ENCODE assay signal across 17 cellular contexts in the genomic region with DNA sequence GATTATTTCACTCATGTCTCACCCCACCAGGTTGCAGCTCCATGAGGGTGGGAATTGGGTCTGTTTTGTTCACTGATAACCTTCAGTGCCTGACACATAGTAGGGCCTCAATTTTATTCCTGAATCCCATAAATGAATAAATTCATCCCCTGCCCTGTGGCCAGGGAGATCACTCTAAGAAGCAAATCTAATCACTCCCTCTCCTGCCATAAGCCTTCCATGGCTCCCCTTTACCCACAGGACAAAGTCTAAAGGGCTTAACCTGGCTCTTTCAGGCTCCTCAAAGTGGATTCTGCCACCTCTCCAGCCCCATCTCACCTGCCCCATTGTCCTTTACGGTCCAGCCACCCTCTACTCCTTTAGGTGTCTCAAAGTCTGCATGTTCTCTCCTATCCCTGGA.
DNase-seq lines count a peak whose midpoint lies in the region; ATAC-seq, FAIRE-seq and TF ChIP-seq lines count a peak whose summit lies in the region.
"Had no signal": no experiment of that assay in that cellular context is flagged by ENCODE, and none has a peak within 500 bp of the region (broad histone marks: within the 10 kb centered on the region; RNA-seq: fewer than 3 reads in every experiment).

No MANE protein-coding gene starts in this region.

- in situ Hi-C loops in K562 (cut with MboI) = no loop called here

- peak overlapping the region; percentile 2 for H3K27ac Mint-ChIP-seq in Caco-2 (ENCODE audit: unreplicated experiment)

- no peaks in the 10 kb centered on the region for H3K79me1 ChIP-seq in mesenchymal stem cell (replicated peaks; ENCODE audit: low read length, poor library complexity, severe bottlenecking)

- DNase-seq in Caco-2 (no peak), K562 (ENCODE audit: extremely low read depth in 1 of 4, low spot score in 3 of 4) (no peak), mesenchymal stem cell (no peak), upper lobe of left lung (no peak), NCI-H2196 treated with DMSO at 0.1 percent for 48 hours (lab: John Stamatoyannopoulos, UW; ENCODE audit: unreplicated experiment) (no peak)
- DNase-seq in activated CD4-positive, alpha-beta T cell treated with anti-CD3 and anti-CD28 coated beads for 1 hour = no peak
- DNase-seq: COR-L47, DMS153, GDM1, NCI-H1092 treated with DMSO at 0.1 percent for 48 hours, NCI-H1694 treated with DMSO at 0.1 percent for 48 hours, NCI-H748 treated with DMSO at 0.1 percent for 48 hours, SK-N-SH had no signal

- H3K18ac ChIP-seq in mesenchymal stem cell (ENCODE audit: low read depth in 1 of 2, low read length in 2 of 2) = peak overlapping the region; percentile 8 to 46

- peak overlapping the region in 1 of 2 experiments; percentile 40 for H3K4ac ChIP-seq in mesenchymal stem cell (ENCODE audit: low read depth in 1 of 2, low read length in 2 of 2)

- H3K23ac ChIP-seq in mesenchymal stem cell (ENCODE audit: low read length in 2 of 2) = no peak overlapping the region

- peaks cover 39% of the 10 kb centered on the region for H3K4me1 ChIP-seq in Caco-2
- peaks cover 7 to 8% of the 10 kb centered on the region in 2 experiments for H3K4me1 ChIP-seq in K562 (replicated peaks in 1 of 2; ENCODE audit: control insufficient read depth in 2 of 2, insufficient read depth in 2 of 2, low read length in 2 of 2)
- peaks cover 6% of the 10 kb centered on the region for H3K4me1 ChIP-seq in mesenchymal stem cell (ENCODE audit: control insufficient read depth, insufficient read depth, low read depth, low read length)
- H3K4me1 ChIP-seq in upper lobe of left lung = peaks cover 9 to 17% (median 14%) of the 10 kb centered on the region in 4 donors

- POLR2A ChIA-PET in Caco-2 (lab: Charles Lee) = no interaction called here
- POLR2A ChIA-PET in K562 (lab: Yijun Ruan, JAX) = interaction anchor here (0.8 to 2.0 kb wide), 3 partner anchors 11 to 180 kb away, joined by 3 to 5 read pairs (median 4); no protein-coding TSS in a partner anchor

- peak overlapping the region in 1 of 2 experiments; percentile 18 for H3K14ac ChIP-seq in mesenchymal stem cell (ENCODE audit: low read length in 2 of 2)

- H3K4me3 ChIP-seq in Caco-2 (ENCODE audit: low read depth, low read length) (no peak overlapping the region), K562 (no peak overlapping the region), mesenchymal stem cell (ENCODE audit: insufficient read depth in 1 of 2, low read depth in 1 of 2, low read length in 2 of 2) (no peak overlapping the region), upper lobe of left lung (no peak overlapping the region)
- H3K4me3 ChIP-seq: GM23248, HAP-1 had no signal

- H3K27me3 ChIP-seq in Caco-2 (replicated peaks; ENCODE audit: control insufficient read depth, insufficient read depth, low read length) (no peaks in the 10 kb centered on the region), K562 (ENCODE audit: control insufficient read depth in 2 of 2, insufficient read depth in 2 of 2, low read length in 2 of 2) (no peaks in the 10 kb centered on the region), mesenchymal stem cell (ENCODE audit: control insufficient read depth in 1 of 2, insufficient read depth in 1 of 2, low read length in 2 of 2) (peaks cover 0 to under 1% of the 10 kb centered on the region in 2 experiments), upper lobe of left lung (no peaks in the 10 kb centered on the region)

- peak overlapping the region; percentile 75 to 81 for H2BK12ac ChIP-seq in mesenchymal stem cell (ENCODE audit: low read length in 2 of 2)

- H4K8ac ChIP-seq in mesenchymal stem cell (ENCODE audit: low read length) = no peak overlapping the region

- no peaks in the 10 kb centered on the region for H3K9me1 ChIP-seq in K562 (ENCODE audit: control insufficient read depth, insufficient read depth, low read length)

- H3K79me2 ChIP-seq in K562 (ENCODE audit: control insufficient read depth, insufficient read depth, low read length) = no peaks in the 10 kb centered on the region

- H3K4me2 ChIP-seq in K562 (ENCODE audit: insufficient read depth, low read length) = peak overlapping the region; percentile 47; the same call in 1 of the 2 replicates
- no peak overlapping the region for H3K4me2 ChIP-seq in mesenchymal stem cell (ENCODE audit: low read length, poor library complexity, severe bottlenecking)
- H3K4me2 ChIP-seq: SK-N-SH had no signal

- no peak overlapping the region for H3K4me3 Mint-ChIP-seq in Caco-2 (ENCODE audit: unreplicated experiment)

- no peak overlapping the region for H2BK15ac ChIP-seq in mesenchymal stem cell (ENCODE audit: low read depth, poor library complexity, severe bottlenecking)

- TF ChIP-seq RAD21 in K562 (CRISPR knock-in tag; conservative IDR thresholded peaks at IDR 0.05 in 1 of 2, IDR thresholded peaks at IDR 0.05 in 1 of 2) = no peak

- no peaks in the 10 kb centered on the region for H3K27me3 Mint-ChIP-seq in Caco-2 (ENCODE audit: insufficient read depth, unreplicated experiment)

- H2AFZ ChIP-seq in K562 (ENCODE audit: low read depth, low read length) (peak overlapping the region; percentile 50), mesenchymal stem cell (ENCODE audit: low read depth, low read length) (no peak overlapping the region)
- H2AFZ ChIP-seq: GM23248 had no signal

- H2AK5ac ChIP-seq in mesenchymal stem cell (ENCODE audit: low read length, severe bottlenecking) = no peak overlapping the region

- no peak for TF ChIP-seq EP300 in K562 (IDR thresholded peaks at IDR 0.05; ENCODE audit: low read length)
- no peak for TF ChIP-seq EP300 in upper lobe of left lung (IDR thresholded peaks at IDR 0.05)

- no peaks in the 10 kb centered on the region for H3K36me3 Mint-ChIP-seq in Caco-2 (ENCODE audit: insufficient read depth, unreplicated experiment)

- BruUV-seq in Caco-2 (replicated peaks; lab: Mats Ljungman, UMichigan) (no TSS peak), K562 (replicated peaks; lab: Mats Ljungman, UMichigan) (no TSS peak)

- H2BK120ac ChIP-seq in mesenchymal stem cell (ENCODE audit: low read depth, low read length) = no peak overlapping the region

- H3K9me3 Mint-ChIP-seq in Caco-2 (ENCODE audit: unreplicated experiment) = no peaks in the 10 kb centered on the region

- H2BK5ac ChIP-seq in mesenchymal stem cell (ENCODE audit: low read depth, low read length, poor library complexity, severe bottlenecking) = no peak overlapping the region

- ATAC-seq in K562 = no peak
- ATAC-seq in upper lobe of left lung (ENCODE audit: low FRiP score in 2 of 2) = no peak
- ATAC-seq in GM19455 (IDR thresholded peaks at IDR 0.05; ENCODE audit: unreplicated experiment) = no peak

- no peak overlapping the region for H3K9ac ChIP-seq in K562 (ENCODE audit: insufficient read depth in 1 of 2, low read depth in 2 of 2, low read length in 2 of 2)
- H3K9ac ChIP-seq in mesenchymal stem cell (ENCODE audit: low read length) = no peak overlapping the region
- H3K9ac ChIP-seq: GM23248, SK-N-SH had no signal

- TF ChIP-seq CTCF in Caco-2 (IDR thresholded peaks at IDR 0.05; ENCODE audit: insufficient read depth in 1 of 2, low read depth in 1 of 2, low read length in 1 of 2, severe bottlenecking in 1 of 2, unreplicated experiment in 1 of 2) (no peak), K562 (IDR thresholded peaks at IDR 0.05 in 2 of 3, conservative IDR thresholded peaks at IDR 0.05 in 1 of 3; ENCODE audit: insufficient read depth in 2 of 3, low read depth in 1 of 3, low read length in 3 of 3) (no peak), upper lobe of left lung (IDR thresholded peaks at IDR 0.05) (no peak)

- intact Hi-C loops in Caco-2 (cut with micrococcal nuclease; ENCODE audit: unreplicated experiment) = loop anchor here (5.0 kb wide), 1 partner anchor 49 kb away; no protein-coding TSS in a partner anchor
- intact Hi-C loops in K562 (cut with micrococcal nuclease) = no loop called here

- peaks cover 41% of the 10 kb centered on the region for H3K4me1 Mint-ChIP-seq in Caco-2 (ENCODE audit: low read depth, unreplicated experiment)

- no peak for TF ChIP-seq POLR2A in K562 (conservative IDR thresholded peaks at IDR 0.05)
- TF ChIP-seq POLR2A in upper lobe of left lung (IDR thresholded peaks at IDR 0.05) = no peak

- no peak overlapping the region for H3K27ac ChIP-seq in K562 (ENCODE audit: extremely low read depth, low read depth, low read length)
- no peak overlapping the region for H3K27ac ChIP-seq in mesenchymal stem cell (ENCODE audit: low read length, poor library complexity, severe bottlenecking)
- H3K27ac ChIP-seq in upper lobe of left lung = peak overlapping the region in 3 of 4 donors; percentile 28 to 71 (median 56)
- H3K27ac ChIP-seq: GM23248 had no signal

- H3K36me3 ChIP-seq in Caco-2 (ENCODE audit: control insufficient read depth, insufficient read depth, low read length) = no peaks in the 10 kb centered on the region
- no peaks in the 10 kb centered on the region for H3K36me3 ChIP-seq in K562 (ENCODE audit: control insufficient read depth, insufficient read depth, low read length)
- no peaks in the 10 kb centered on the region for H3K36me3 ChIP-seq in mesenchymal stem cell (ENCODE audit: control insufficient read depth in 1 of 2, insufficient read depth in 2 of 2, low read depth in 1 of 2, low read length in 2 of 2)
- no peaks in the 10 kb centered on the region for H3K36me3 ChIP-seq in upper lobe of left lung
- H3K36me3 ChIP-seq: HAP-1 had no signal

- FAIRE-seq in K562 (lab: Jason Lieb, UNC) = no peak
- FAIRE-seq: GM19239 had no signal

- peak overlapping the region; percentile 52 for H4K91ac ChIP-seq in mesenchymal stem cell (ENCODE audit: low read length)

- whole genome bisulfite sequencing in K562 (ENCODE audit: insufficient coverage, low coverage, missing lambda C conversion rate) = 42% methylated on average over 1 of the region's 1 CpG
- WGBS in mesenchymal stem cell = 94% methylated on average over 1 of the region's 1 CpG
- 86 to 89% methylated on average over 1 of the region's 1 CpG for WGBS in upper lobe of left lung, 2 donors

- CTCF ChIA-PET in Caco-2 (lab: Charles Lee) = interaction anchor here (1.2 kb wide), 1 partner anchor 47 kb away, joined by 4 read pairs; no protein-coding TSS in a partner anchor
- CTCF ChIA-PET in K562 (lab: Yijun Ruan, JAX; ENCODE audit: low intra/inter-chr PET ratio) = no interaction called here

- no peaks in the 10 kb centered on the region for H3K9me3 ChIP-seq in Caco-2
- H3K9me3 ChIP-seq in K562 (replicated peaks; ENCODE audit: control insufficient read depth, insufficient read depth, low read depth, low read length) = no peaks in the 10 kb centered on the region
- no peaks in the 10 kb centered on the region for H3K9me3 ChIP-seq in mesenchymal stem cell (ENCODE audit: control insufficient read depth, low read length)
- no peaks in the 10 kb centered on the region for H3K9me3 ChIP-seq in upper lobe of left lung
- H3K9me3 ChIP-seq: HAP-1, SK-N-SH had no signal

- no peaks in the 10 kb centered on the region for H4K20me1 ChIP-seq in K562 (replicated peaks; ENCODE audit: control insufficient read depth, insufficient read depth, low read length)

TF ChIP-seq in K562, 482 proteins besides CTCF, POLR2A, EP300 and RAD21 (continues in another document):
- TF ChIP-seq, protein P1, sequence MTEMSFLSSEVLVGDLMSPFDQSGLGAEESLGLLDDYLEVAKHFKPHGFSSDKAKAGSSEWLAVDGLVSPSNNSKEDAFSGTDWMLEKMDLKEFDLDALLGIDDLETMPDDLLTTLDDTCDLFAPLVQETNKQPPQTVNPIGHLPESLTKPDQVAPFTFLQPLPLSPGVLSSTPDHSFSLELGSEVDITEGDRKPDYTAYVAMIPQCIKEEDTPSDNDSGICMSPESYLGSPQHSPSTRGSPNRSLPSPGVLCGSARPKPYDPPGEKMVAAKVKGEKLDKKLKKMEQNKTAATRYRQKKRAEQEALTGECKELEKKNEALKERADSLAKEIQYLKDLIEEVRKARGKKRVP (CRISPR knock-in tag; IDR thresholded peaks at IDR 0.05) = no peak

Comparison
In these comparisons a context has a peak if more than half of its experiments do, and no peak if none do; other contexts are left out.
1. H3K27ac ChIP-seq: peak in upper lobe of left lung (3 of 4); none in K562 (single experiment) and mesenchymal stem cell (single experiment).